In the genomic region with DNA sequence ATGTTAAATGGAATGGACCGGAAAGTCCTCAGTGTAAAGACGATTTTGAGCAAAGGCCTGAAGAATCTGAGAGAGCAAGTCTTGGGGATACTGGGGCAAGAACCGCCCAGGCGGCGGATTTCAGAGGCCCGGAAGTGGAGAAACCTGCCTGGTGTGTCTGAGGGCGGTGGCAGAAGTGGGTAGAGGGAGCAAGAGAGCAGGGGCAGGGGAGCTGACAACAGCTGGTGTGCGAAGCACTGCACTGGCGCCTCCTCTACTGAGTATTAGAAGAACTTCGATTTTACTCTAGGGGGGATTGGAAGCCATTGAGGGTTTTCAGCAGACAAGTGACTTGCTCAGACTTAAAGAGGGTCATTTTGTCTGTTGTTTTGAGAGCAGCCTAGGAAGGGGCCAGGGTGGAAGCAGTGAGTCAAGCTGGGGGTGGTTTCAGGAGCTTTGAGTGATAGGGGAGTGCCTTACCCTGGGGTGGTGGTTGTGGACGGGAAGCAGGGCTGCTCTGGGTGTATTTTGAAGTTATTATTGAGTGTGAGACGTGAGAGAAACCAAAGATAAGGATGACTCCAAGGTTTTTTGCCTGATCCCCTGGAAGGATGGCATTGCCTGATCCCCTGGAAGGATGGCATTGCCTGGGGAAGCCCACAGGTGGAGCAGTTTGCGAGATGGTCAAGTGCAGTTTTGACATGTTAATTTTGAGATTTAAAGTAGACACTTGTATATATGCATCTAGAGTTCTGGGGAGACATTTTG, we compare ENCODE assay signal across 7 cellular contexts.
DNase-seq lines count a peak whose midpoint lies in the region; ATAC-seq and TF ChIP-seq lines count a peak whose summit lies in the region.

No MANE protein-coding gene starts in this region.

- DNase-seq in GM20000 (ENCODE audit: low spot score) (no peak), T-helper 9 cell (no peak), HuH-7.5 (ENCODE audit: low spot score) (no peak), T1000 (lab: John Stamatoyannopoulos, UW) (no peak)
- peak; percentile 75 for DNase-seq in activated effector memory CD4-positive, alpha-beta T cell treated with anti-CD3 and anti-CD28 coated beads, Interleukin-2, amount 50 U/mL, for 16 hours
- peak; percentile 42 to 46 for DNase-seq in stimulated activated CD4-positive, alpha-beta T cell treated with anti-CD3 and anti-CD28 coated beads, Interleukin-2, amount 100 ng/mL, for 24 hours

- TF ChIP-seq CTCF in GM20000 (IDR thresholded peaks at IDR 0.05; ENCODE audit: extremely low read depth, missing control alignments): peak; percentile 6

- ATAC-seq in HG03460 (IDR thresholded peaks at IDR 0.05; ENCODE audit: unreplicated experiment): peak; percentile 28

Comparison
In these comparisons a context has a peak if more than half of its experiments do, and no peak if none do; other contexts are left out.
1. DNase-seq: peak in activated effector memory CD4-positive, alpha-beta T cell treated with anti-CD3 and anti-CD28 coated beads, Interleukin-2, amount 50 U/mL, for 16 hours (single experiment) and stimulated activated CD4-positive, alpha-beta T cell treated with anti-CD3 and anti-CD28 coated beads, Interleukin-2, amount 100 ng/mL, for 24 hours (2 of 2); none in GM20000 (single experiment), T-helper 9 cell (single experiment), HuH-7.5 (single experiment) and T1000 (single experiment).